Comparison of ENCODE assay signal across 9 cellular contexts in the genomic region with DNA sequence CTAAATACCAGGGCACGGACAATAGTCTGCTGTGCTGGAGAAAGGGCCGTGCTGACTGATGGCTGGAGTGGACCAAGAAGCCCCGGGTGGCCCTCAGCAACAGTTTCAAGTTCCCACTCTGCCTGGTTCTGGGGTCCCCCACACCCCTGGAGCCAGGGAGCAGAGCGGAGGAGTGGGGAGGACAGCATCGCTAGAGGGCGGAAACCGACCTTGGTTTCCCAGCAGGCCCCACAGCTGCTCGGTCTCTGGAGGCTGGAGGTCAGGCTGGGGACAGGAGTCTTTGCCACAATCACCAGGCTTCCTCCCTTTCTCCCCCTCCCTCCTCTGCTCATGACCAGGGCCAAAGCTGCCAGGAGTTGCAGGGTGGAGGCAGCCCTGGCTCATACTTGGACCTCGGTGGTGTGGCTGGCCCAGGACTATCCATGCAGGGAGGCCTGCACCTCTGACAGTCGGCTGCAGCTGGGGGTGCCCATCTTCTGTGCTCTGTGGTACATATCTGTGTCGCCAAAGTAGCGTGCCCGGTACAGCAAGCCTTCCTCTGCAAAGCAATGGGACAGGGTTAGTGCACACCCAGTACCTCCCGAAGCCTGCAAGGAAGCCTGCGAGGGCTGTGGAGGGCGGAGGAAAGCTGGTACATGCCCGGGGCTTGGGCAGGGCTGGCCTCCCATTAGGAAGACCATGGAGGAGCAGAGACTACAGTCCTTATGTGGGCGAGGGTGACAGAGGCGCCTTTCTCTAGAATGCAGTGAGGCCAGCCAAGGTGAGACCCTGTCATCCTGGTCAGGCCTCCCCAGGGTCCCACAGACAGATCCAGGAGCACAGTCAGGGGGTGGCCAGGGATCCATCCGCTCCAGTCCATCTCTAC. TPM values are rescaled to one million over a fixed set of nuclear protein-coding genes. Genes with fewer than 3 reads are reported as not detected.
DNase-seq lines count a peak whose midpoint lies in the region; ATAC-seq, FAIRE-seq and TF ChIP-seq lines count a peak whose summit lies in the region.
"Had no signal": no experiment of that assay in that cellular context is flagged by ENCODE, and none has a peak within 500 bp of the region (broad histone marks: within the 10 kb centered on the region; RNA-seq: fewer than 3 reads in every experiment).

No MANE protein-coding gene starts in this region.

- H3K9me3 ChIP-seq in esophagus (ENCODE audit: control insufficient read depth in 2 of 2, insufficient read depth in 1 of 2, low read depth in 1 of 2, low read length in 1 of 2) (no peaks in the 10 kb centered on the region), pancreas (no peaks in the 10 kb centered on the region)

- no peak for FAIRE-seq in pancreas (lab: Jason Lieb, UNC)
- FAIRE-seq: endometrium had no signal

- H3K36me3 ChIP-seq in esophagus (ENCODE audit: control insufficient read depth in 2 of 2, insufficient read depth in 2 of 2, low read length in 1 of 2) (peaks cover 3 to 16% of the 10 kb centered on the region in 2 donors), pancreas (peaks cover 0 to 8% (median 0%) of the 10 kb centered on the region in 3 donors)

- H3K4me3 ChIP-seq in esophagus (ENCODE audit: low read depth in 1 of 2, low read length in 2 of 2) (no peak overlapping the region), pancreas (no peak overlapping the region)

- ATAC-seq in HG03103 (IDR thresholded peaks at IDR 0.05; ENCODE audit: low read depth, unreplicated experiment) = peak; percentile 15
- ATAC-seq in pancreas = peak; percentile 32 to 53 (median 44)

- H3K27me3 ChIP-seq in esophagus (ENCODE audit: control insufficient read depth in 1 of 2, insufficient read depth in 2 of 2, low read length in 2 of 2) (no peaks in the 10 kb centered on the region), pancreas (no peaks in the 10 kb centered on the region)

- WGBS in esophagus, 2 donors = 56% methylated on average over 20 of the region's 20 CpGs
- WGBS in pancreas, 2 donors = 55 to 60% methylated on average over 20 of the region's 20 CpGs

- peak overlapping the region; percentile 72 to 93 for H3K27ac ChIP-seq in esophagus (ENCODE audit: low read depth in 2 of 2, low read length in 1 of 2)
- H3K27ac ChIP-seq in pancreas = peak overlapping the region; percentile 78 to 97 (median 89)

- intact Hi-C loops in pancreas (cut with DNase I) = loop anchor here in 1 of 3 donors (5.0 to 10.0 kb wide), 3 partner anchors 58 to 208 kb away; no protein-coding TSS in a partner anchor

- TF ChIP-seq CTCF in pancreas (IDR thresholded peaks at IDR 0.05) = no peak

- H3K4me1 ChIP-seq in esophagus (ENCODE audit: control insufficient read depth in 2 of 2, insufficient read depth in 2 of 2, low read length in 1 of 2) (peaks cover 14 to 42% of the 10 kb centered on the region in 2 donors), pancreas (peaks cover 55 to 65% (median 62%) of the 10 kb centered on the region in 3 donors)

- peak; percentile 47 for DNase-seq in activated T-cell treated with anti-CD3 and anti-CD28 coated beads for 48 hours (ENCODE audit: low read depth)
- no peak for DNase-seq in activated T-cell treated with anti-CD3 and anti-CD28 coated beads for 4 hours
- peak in 3 of 5 experiments; percentile 31 to 87 (median 66) for DNase-seq in T-helper 2 cell
- peak; percentile 73 to 89 (median 83) for DNase-seq in pancreas
- no peak for DNase-seq in Kasumi-1 (lab: John Stamatoyannopoulos, UW)
- DNase-seq in effector CD4-positive, alpha-beta T cell = no peak

RNA-seq across cellular contexts. Expression of gene DNAJB12, which starts 19.1 kb away (rescaled TPM):
- polyA plus RNA-seq in esophagus (10 to 100 TPM; 18.4 to 20.7 TPM), pancreas (10 to 100 TPM; 19.3 to 22.0 TPM)
- 10 to 100 TPM; 14.6 to 19.7 (median 17.7) TPM for total RNA-seq in pancreas

Comparison
In these comparisons a context has a peak if more than half of its experiments do, and no peak if none do; other contexts are left out.
1. DNase-seq: peak in activated T-cell treated with anti-CD3 and anti-CD28 coated beads for 48 hours (single experiment), T-helper 2 cell (3 of 5) and pancreas (6 of 6); none in activated T-cell treated with anti-CD3 and anti-CD28 coated beads for 4 hours (single experiment), Kasumi-1 (0 of 2) and effector CD4-positive, alpha-beta T cell (single experiment).